In genomic region chr1:16905856-16906702, GRCh38 we compare ENCODE assay signal across 9 cellular contexts. TPM values are rescaled to one million over a fixed set of nuclear protein-coding genes. Genes with fewer than 3 reads are reported as not detected.
DNase-seq lines count a peak whose midpoint lies in the region; ATAC-seq and TF ChIP-seq lines count a peak whose summit lies in the region.
"Had no signal": no experiment of that assay in that cellular context is flagged by ENCODE, and none has a peak within 500 bp of the region (broad histone marks: within the 10 kb centered on the region; RNA-seq: fewer than 3 reads in every experiment).

No MANE protein-coding gene starts in this region.

- H3K9me3 ChIP-seq in Peyer's patch: peaks cover 0 to 13% (median 3%) of the 10 kb centered on the region in 4 donors
- H3K9me3 ChIP-seq in BE2C: no peaks in the 10 kb centered on the region

- no peak overlapping the region for H3K27ac Mint-ChIP-seq in stimulated activated effector memory CD8-positive, alpha-beta T cell treated with anti-CD3 and anti-CD28 coated beads, Interleukin-12 subunit alpha, Interleukin-12 subunit beta, amount 100 ng/mL, for 72 hours

- peaks cover 0 to 10% (median 3%) of the 10 kb centered on the region in 4 donors for H3K4me1 ChIP-seq in Peyer's patch
- H3K4me1 ChIP-seq in BE2C: 0 out of 2 replicates have a peak, but pooled peaks cover 4% of the 10 kb centered on the region

- H3K27ac ChIP-seq in Peyer's patch: peak overlapping the region; percentile 89 to 95 (median 92)

- no peak overlapping the region for H3K4me3 ChIP-seq in Peyer's patch
- H3K4me3 ChIP-seq in fibroblast of pulmonary artery (replicated peaks; ENCODE audit: low read depth, low read length): no peak overlapping the region
- no peak overlapping the region for H3K4me3 ChIP-seq in BE2C (ENCODE audit: low read depth, low read length)

- no peaks in the 10 kb centered on the region for H3K9me3 Mint-ChIP-seq in stimulated activated effector memory CD8-positive, alpha-beta T cell treated with anti-CD3 and anti-CD28 coated beads, Interleukin-12 subunit alpha, Interleukin-12 subunit beta, amount 100 ng/mL, for 72 hours

- H3K4me1 Mint-ChIP-seq in stimulated activated effector memory CD8-positive, alpha-beta T cell treated with anti-CD3 and anti-CD28 coated beads, Interleukin-12 subunit alpha, Interleukin-12 subunit beta, amount 100 ng/mL, for 72 hours: peaks cover 45% of the 10 kb centered on the region

- peak; percentile 38 for ATAC-seq in stimulated activated effector memory CD8-positive, alpha-beta T cell treated with anti-CD3 and anti-CD28 coated beads, Interleukin-12 subunit alpha, Interleukin-12 subunit beta, amount 100 ng/mL, for 72 hours

- no peaks in the 10 kb centered on the region for H3K36me3 ChIP-seq in Peyer's patch
- H3K36me3 ChIP-seq in BE2C: no peaks in the 10 kb centered on the region

- TF ChIP-seq CTCF in Peyer's patch (IDR thresholded peaks at IDR 0.05): no peak
- TF ChIP-seq CTCF in fibroblast of pulmonary artery (IDR thresholded peaks at IDR 0.05; ENCODE audit: low read length, missing control alignments): no peak
- no peak for TF ChIP-seq CTCF in BE2C (IDR thresholded peaks at IDR 0.05; ENCODE audit: low read depth, low read length)

- H3K27me3 ChIP-seq in Peyer's patch (no peaks in the 10 kb centered on the region), BE2C (no peaks in the 10 kb centered on the region)

- no peak overlapping the region for H3K4me3 Mint-ChIP-seq in stimulated activated effector memory CD8-positive, alpha-beta T cell treated with anti-CD3 and anti-CD28 coated beads, Interleukin-12 subunit alpha, Interleukin-12 subunit beta, amount 100 ng/mL, for 72 hours

- no peak for TF ChIP-seq POLR2A in Peyer's patch (IDR thresholded peaks at IDR 0.05)

- peak; percentile 59 for DNase-seq in activated CD4-positive, alpha-beta T cell treated with anti-CD3 and anti-CD28 coated beads for 48 hours
- no peak for DNase-seq in activated CD4-positive, alpha-beta T cell treated with anti-CD3 and anti-CD28 coated beads for 1 hour
- peak in 1 of 3 donors; percentile 46 for DNase-seq in Peyer's patch
- DNase-seq in fibroblast of pulmonary artery (ENCODE audit: low read depth): peak; percentile 31
- DNase-seq in stimulated activated effector memory CD8-positive, alpha-beta T cell treated with anti-CD3 and anti-CD28 coated beads, Interleukin-12 subunit alpha, Interleukin-12 subunit beta, amount 100 ng/mL, for 72 hours (ENCODE audit: low spot score in 2 of 2): no peak
- no peak for DNase-seq in NCI-H510A (lab: John Stamatoyannopoulos, UW)
- no peak for DNase-seq in BE2C
- no peak for DNase-seq in NCI-H1048 (lab: John Stamatoyannopoulos, UW)

- H3K36me3 Mint-ChIP-seq in stimulated activated effector memory CD8-positive, alpha-beta T cell treated with anti-CD3 and anti-CD28 coated beads, Interleukin-12 subunit alpha, Interleukin-12 subunit beta, amount 100 ng/mL, for 72 hours: no peaks in the 10 kb centered on the region

RNA-seq across cellular contexts. Expression of gene RNU1-2, which starts 10.3 kb away (rescaled TPM):
- under 1 TPM; under 0.01 TPM for total RNA-seq in Peyer's patch
- polyA plus RNA-seq in BE2C (2012; ENCODE audit: insufficient read depth, insufficient read length, low read depth): 5.0 TPM
- polyA plus RNA-seq: urinary bladder had no signal

RNA-seq across cellular contexts. Expression of gene CROCC, which starts 15.7 kb away (rescaled TPM):
- 100 to 1,000 TPM in 1 of 4 donors, 10 to 100 TPM in 3; 14.7 to 298 (median 45.1) TPM for total RNA-seq in Peyer's patch
- polyA plus RNA-seq in BE2C (2012; ENCODE audit: insufficient read depth, insufficient read length, low read depth): 20.4 TPM

Comparison
In these comparisons a context has a peak if more than half of its experiments do, and no peak if none do; other contexts are left out.
1. DNase-seq: peak in activated CD4-positive, alpha-beta T cell treated with anti-CD3 and anti-CD28 coated beads for 48 hours (single experiment) and fibroblast of pulmonary artery (single experiment); none in activated CD4-positive, alpha-beta T cell treated with anti-CD3 and anti-CD28 coated beads for 1 hour (single experiment), stimulated activated effector memory CD8-positive, alpha-beta T cell treated with anti-CD3 and anti-CD28 coated beads, Interleukin-12 subunit alpha, Interleukin-12 subunit beta, amount 100 ng/mL, for 72 hours (0 of 2), NCI-H510A (single experiment), BE2C (single experiment) and NCI-H1048 (single experiment).